In the genomic region with DNA sequence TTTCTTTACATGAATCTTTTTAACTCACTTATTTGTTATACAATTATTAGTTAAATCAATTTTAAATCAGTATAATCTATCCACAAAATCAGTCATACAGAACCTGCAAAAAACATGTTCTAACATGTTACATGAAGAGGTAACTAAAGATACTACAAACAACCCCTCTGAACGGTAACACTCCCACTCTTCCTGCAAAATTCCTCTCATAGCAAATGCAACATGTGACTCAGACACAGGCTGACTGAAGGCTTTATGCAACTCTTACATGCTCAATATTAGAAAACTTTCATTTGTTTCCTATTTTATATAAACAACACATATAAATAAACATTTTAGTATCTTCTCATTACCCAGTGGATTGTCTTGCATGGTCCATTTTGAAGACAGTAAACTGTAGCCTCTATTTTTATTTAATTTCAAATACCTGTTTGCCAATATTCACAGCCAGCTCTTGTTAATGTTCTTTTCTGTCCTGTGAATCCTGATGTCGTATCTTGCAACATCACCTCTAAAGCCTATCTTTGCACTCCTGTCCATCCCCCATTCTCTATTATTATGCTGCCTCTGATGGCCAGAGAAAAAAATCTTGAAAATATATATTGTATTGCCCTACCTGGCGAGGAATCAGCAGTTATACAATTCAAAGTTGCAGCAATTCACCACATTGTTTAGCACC, we compare ENCODE assay signal across 2 cellular contexts.
TF ChIP-seq lines count a peak whose summit lies in the region.

No MANE protein-coding gene starts in this region.

TF ChIP-seq in SK-N-SH, 30 proteins besides CTCF, POLR2A, EP300 and RAD21 (continued from another document):
- TF ChIP-seq, protein P1, sequence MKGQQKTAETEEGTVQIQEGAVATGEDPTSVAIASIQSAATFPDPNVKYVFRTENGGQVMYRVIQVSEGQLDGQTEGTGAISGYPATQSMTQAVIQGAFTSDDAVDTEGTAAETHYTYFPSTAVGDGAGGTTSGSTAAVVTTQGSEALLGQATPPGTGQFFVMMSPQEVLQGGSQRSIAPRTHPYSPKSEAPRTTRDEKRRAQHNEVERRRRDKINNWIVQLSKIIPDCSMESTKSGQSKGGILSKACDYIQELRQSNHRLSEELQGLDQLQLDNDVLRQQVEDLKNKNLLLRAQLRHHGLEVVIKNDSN (IDR thresholded peaks at IDR 0.05; ENCODE audit: borderline replicate concordance, low read depth): no peak
- no peak for TF ChIP-seq TAF1 (IDR thresholded peaks at IDR 0.05; ENCODE audit: borderline replicate concordance, low read depth, low read length)

TF ChIP-seq in SK-N-SH treated with all-trans-retinoic acid at 6 μM for 48 hours, 23 proteins besides CTCF, POLR2A, EP300 and RAD21 (continued from another document):
- TF ChIP-seq, protein P2, sequence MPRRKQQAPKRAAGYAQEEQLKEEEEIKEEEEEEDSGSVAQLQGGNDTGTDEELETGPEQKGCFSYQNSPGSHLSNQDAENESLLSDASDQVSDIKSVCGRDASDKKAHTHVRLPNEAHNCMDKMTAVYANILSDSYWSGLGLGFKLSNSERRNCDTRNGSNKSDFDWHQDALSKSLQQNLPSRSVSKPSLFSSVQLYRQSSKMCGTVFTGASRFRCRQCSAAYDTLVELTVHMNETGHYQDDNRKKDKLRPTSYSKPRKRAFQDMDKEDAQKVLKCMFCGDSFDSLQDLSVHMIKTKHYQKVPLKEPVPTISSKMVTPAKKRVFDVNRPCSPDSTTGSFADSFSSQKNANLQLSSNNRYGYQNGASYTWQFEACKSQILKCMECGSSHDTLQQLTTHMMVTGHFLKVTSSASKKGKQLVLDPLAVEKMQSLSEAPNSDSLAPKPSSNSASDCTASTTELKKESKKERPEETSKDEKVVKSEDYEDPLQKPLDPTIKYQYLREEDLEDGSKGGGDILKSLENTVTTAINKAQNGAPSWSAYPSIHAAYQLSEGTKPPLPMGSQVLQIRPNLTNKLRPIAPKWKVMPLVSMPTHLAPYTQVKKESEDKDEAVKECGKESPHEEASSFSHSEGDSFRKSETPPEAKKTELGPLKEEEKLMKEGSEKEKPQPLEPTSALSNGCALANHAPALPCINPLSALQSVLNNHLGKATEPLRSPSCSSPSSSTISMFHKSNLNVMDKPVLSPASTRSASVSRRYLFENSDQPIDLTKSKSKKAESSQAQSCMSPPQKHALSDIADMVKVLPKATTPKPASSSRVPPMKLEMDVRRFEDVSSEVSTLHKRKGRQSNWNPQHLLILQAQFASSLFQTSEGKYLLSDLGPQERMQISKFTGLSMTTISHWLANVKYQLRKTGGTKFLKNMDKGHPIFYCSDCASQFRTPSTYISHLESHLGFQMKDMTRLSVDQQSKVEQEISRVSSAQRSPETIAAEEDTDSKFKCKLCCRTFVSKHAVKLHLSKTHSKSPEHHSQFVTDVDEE (CRISPR knock-in tag; IDR thresholded peaks at IDR 0.05): no peak
- no peak for TF ChIP-seq BACH2 (CRISPR knock-in tag; IDR thresholded peaks at IDR 0.05; ENCODE audit: borderline replicate concordance)
- no peak for TF ChIP-seq SNAI2 (CRISPR knock-in tag; IDR thresholded peaks at IDR 0.05)
- TF ChIP-seq ARNTL (CRISPR knock-in tag; IDR thresholded peaks at IDR 0.05; ENCODE audit: borderline replicate concordance, low read depth): no peak
- no peak for TF ChIP-seq OSR1 (CRISPR knock-in tag; IDR thresholded peaks at IDR 0.05)
- no peak for TF ChIP-seq ESRRG (CRISPR knock-in tag; IDR thresholded peaks at IDR 0.05)
- no peak for TF ChIP-seq ZNF70 (CRISPR knock-in tag; IDR thresholded peaks at IDR 0.05)
- TF ChIP-seq CSDC2 (CRISPR knock-in tag; IDR thresholded peaks at IDR 0.05): no peak
- no peak for TF ChIP-seq TOX (CRISPR knock-in tag; IDR thresholded peaks at IDR 0.05; ENCODE audit: borderline replicate concordance)
- no peak for TF ChIP-seq PATZ1 (CRISPR knock-in tag; IDR thresholded peaks at IDR 0.05; ENCODE audit: borderline replicate concordance)
- TF ChIP-seq CSRNP3 (CRISPR knock-in tag; IDR thresholded peaks at IDR 0.05): no peak
- no peak for TF ChIP-seq RARB (CRISPR knock-in tag; IDR thresholded peaks at IDR 0.05)
- no peak for TF ChIP-seq ISL1 (CRISPR knock-in tag; IDR thresholded peaks at IDR 0.05)
TF ChIP-seq in SK-N-SH treated with all-trans-retinoic acid at 6 μM for 48 hours: peak in this region for 0.
